In the genomic region with DNA sequence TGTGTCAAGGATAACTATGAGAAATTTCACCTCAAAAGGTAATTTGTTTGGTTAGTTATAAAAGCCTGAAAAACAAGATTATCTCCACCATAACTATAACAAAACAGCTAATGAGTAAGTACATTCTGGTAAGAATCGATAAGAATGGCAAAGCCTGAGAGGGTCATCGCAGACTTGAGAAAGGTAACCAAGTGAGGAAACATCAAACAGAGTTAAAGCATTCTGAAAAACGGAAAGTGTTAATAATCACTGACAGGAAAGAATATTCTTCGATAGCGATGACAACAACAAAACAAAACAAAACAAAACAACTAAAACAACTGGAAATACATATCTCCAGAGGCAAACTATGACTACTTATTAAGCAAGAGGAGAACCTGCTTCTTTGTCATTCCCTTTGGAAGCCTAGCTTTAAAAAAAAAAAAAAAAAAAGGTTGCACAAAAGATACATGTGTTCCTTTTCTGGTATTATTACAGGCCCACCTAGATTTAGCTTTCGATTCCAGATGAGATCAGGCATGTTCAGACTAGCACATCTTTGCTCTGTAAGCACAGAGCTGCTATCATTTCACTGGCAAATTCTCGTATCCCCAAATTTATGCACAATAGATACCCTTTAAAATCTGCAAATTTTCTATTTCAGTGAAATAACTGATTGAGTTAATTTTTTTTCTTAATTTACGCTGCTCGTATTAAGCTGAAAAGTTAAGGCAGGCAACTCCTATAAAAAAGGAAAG, we compare ENCODE assay signal across 8 cellular contexts.
DNase-seq lines count a peak whose midpoint lies in the region; ATAC-seq, FAIRE-seq and TF ChIP-seq lines count a peak whose summit lies in the region.
"Had no signal": no experiment of that assay in that cellular context is flagged by ENCODE, and none has a peak within 500 bp of the region (broad histone marks: within the 10 kb centered on the region; RNA-seq: fewer than 3 reads in every experiment).

No MANE protein-coding gene starts in this region.

- CTCF ChIA-PET in GM12878 (lab: Yijun Ruan, JAX), result interaction anchor here (1.0 to 1.4 kb wide), 3 partner anchors 9 to 158 kb away, joined by 3 to 4 read pairs (median 3); no protein-coding TSS in a partner anchor

- peak overlapping the region; percentile 73 for H3K9ac ChIP-seq in GM12878 (ENCODE audit: control insufficient read depth, insufficient read depth, low read length)

- no peak for DNase-seq in GM12878 (ENCODE audit: low read depth, low spot score)
- DNase-seq in substantia nigra (lab: John Stamatoyannopoulos, UW), result peak in 1 of 49 donors; percentile 36
- DNase-seq in stimulated activated CD4-positive, alpha-beta T cell treated with anti-CD3 and anti-CD28 coated beads, Interleukin-2, amount 100 ng/mL, for 24 hours, result no peak

- no peaks in the 10 kb centered on the region for H4K20me1 ChIP-seq in GM12878 (ENCODE audit: control insufficient read depth, insufficient read depth)

- FAIRE-seq in GM12878 (lab: Jason Lieb, UNC), result no peak

- ATAC-seq in GM19328 (IDR thresholded peaks at IDR 0.05; ENCODE audit: unreplicated experiment), result peak; percentile 44
- ATAC-seq in HG03354 (IDR thresholded peaks at IDR 0.05; ENCODE audit: poor library complexity, severe bottlenecking, unreplicated experiment), result peak; percentile 40
- peak; percentile 58 for ATAC-seq in GM12878
- no peak for ATAC-seq in GM21825 (IDR thresholded peaks at IDR 0.05; ENCODE audit: unreplicated experiment)
- ATAC-seq in GM21786 (IDR thresholded peaks at IDR 0.05; ENCODE audit: unreplicated experiment), result no peak
- ATAC-seq: natural killer cell treated with Interleukin-12 subunit alpha and Interleukin-12 subunit beta and Interleukin-15 and Interleukin-18, amount 100 ng/mL, for 72 hours had no signal

- no peaks in the 10 kb centered on the region for H3K36me3 ChIP-seq in GM12878 (ENCODE audit: control insufficient read depth in 2 of 2, insufficient read depth in 2 of 2, low read length in 1 of 2)

- no peak for TF ChIP-seq RAD21 in GM12878 (IDR thresholded peaks at IDR 0.05; ENCODE audit: insufficient read depth, low read depth, low read length)

- SMC1A ChIA-PET in GM12878 (lab: Charles Lee; ENCODE audit: uncharacterized antibody, unreplicated experiment), result interaction anchor here (0.6 to 2.4 kb wide), 6 partner anchors 9 to 28 kb away, joined by 3 to 13 read pairs (median 4); no protein-coding TSS in a partner anchor

- no peaks in the 10 kb centered on the region for H3K9me3 ChIP-seq in GM12878 (replicated peaks; ENCODE audit: control insufficient read depth, insufficient read depth, low read length)

- TF ChIP-seq POLR2A in GM12878 (IDR thresholded peaks at IDR 0.05; ENCODE audit: low read depth, low read length), result no peak

- H3K27ac ChIP-seq in GM12878 (ENCODE audit: control insufficient read depth, insufficient read depth) (peak overlapping the region; percentile 93), substantia nigra (ENCODE audit: low read depth, low read length, poor library complexity, severe bottlenecking) (peak overlapping the region; percentile 82)

- no peaks in the 10 kb centered on the region for H3K27me3 ChIP-seq in GM12878 (replicated peaks in 1 of 2; ENCODE audit: control insufficient read depth in 2 of 2, insufficient read depth in 2 of 2, low read length in 1 of 2)

- WGBS in GM12878 (ENCODE audit: insufficient coverage, insufficient replicate concordance, low lambda C conversion rate, missing lambda C conversion rate), result 1% methylated on average over 9 of the region's 9 CpGs

- no peak for TF ChIP-seq CTCF in GM12878 (IDR thresholded peaks at IDR 0.05 in 2 of 3, conservative IDR thresholded peaks at IDR 0.05 in 1 of 3; ENCODE audit: control insufficient read depth in 2 of 3, extremely low read depth in 1 of 3, insufficient read depth in 1 of 3, low read depth in 3 of 3, low read length in 3 of 3)

- intact Hi-C loops in GM12878 (cut with micrococcal nuclease; ENCODE audit: unreplicated experiment), result loop anchor here (10.0 kb wide), 1 partner anchor 705 kb away; a partner anchor contains a TSS

- H3K4me3 ChIP-seq in GM12878, result peak overlapping the region; percentile 56

- peaks cover 5% of the 10 kb centered on the region; the same call in 1 of the 2 replicates for H3K4me1 ChIP-seq in GM12878 (ENCODE audit: control insufficient read depth, insufficient read depth, low read length)

- RAD21 ChIA-PET in GM12878 (lab: Charles Lee; ENCODE audit: unreplicated experiment), result interaction anchor here (2.3 kb wide), 1 partner anchor 31 kb away, joined by 6 read pairs; no protein-coding TSS in a partner anchor

- TF ChIP-seq EP300 in GM12878 (IDR thresholded peaks at IDR 0.05; ENCODE audit: borderline replicate concordance in 1 of 2, control insufficient read depth in 1 of 2, low read depth in 2 of 2, low read length in 2 of 2), result no peak

- peak overlapping the region; percentile 88 for H3K4me2 ChIP-seq in GM12878 (ENCODE audit: control insufficient read depth, insufficient read depth)

- H2AFZ ChIP-seq in GM12878 (ENCODE audit: control insufficient read depth, low read depth, low read length), result peak overlapping the region; percentile 49

- in situ Hi-C loops in GM12878 (cut with MboI), result no loop called here

- TSS peak; percentile 59 for BruUV-seq in GM12878 (replicated peaks; lab: Mats Ljungman, UMichigan)

- POLR2A ChIA-PET in GM12878 (lab: Charles Lee), result interaction anchor here (0.6 kb wide), 1 partner anchor 80 kb away, joined by 5 read pairs; no protein-coding TSS in a partner anchor

- peaks cover 71% of the 10 kb centered on the region for H3K79me2 ChIP-seq in GM12878 (ENCODE audit: control insufficient read depth, insufficient read depth, low read length)

TF ChIP-seq in GM12878, 131 proteins besides CTCF, POLR2A, EP300 and RAD21:
- TF ChIP-seq ZNF384 (IDR thresholded peaks at IDR 0.05; ENCODE audit: borderline replicate concordance, low read depth, low read length) (0 out of 2 replicates have a peak, but pooled peaks have one; percentile 35), HCFC1 (IDR thresholded peaks at IDR 0.05; ENCODE audit: low read length) (no peak), HDGF (IDR thresholded peaks at IDR 0.05) (no peak), ZZZ3 (IDR thresholded peaks at IDR 0.05; ENCODE audit: control insufficient read depth, insufficient read length, low read depth) (no peak), RUNX3 (IDR thresholded peaks at IDR 0.05; ENCODE audit: low read length) (no peak), ASH2L (IDR thresholded peaks at IDR 0.05; ENCODE audit: borderline replicate concordance, low read depth) (peak; percentile 52; the same call in 1 of the 2 replicates)
- TF ChIP-seq, protein P1, sequence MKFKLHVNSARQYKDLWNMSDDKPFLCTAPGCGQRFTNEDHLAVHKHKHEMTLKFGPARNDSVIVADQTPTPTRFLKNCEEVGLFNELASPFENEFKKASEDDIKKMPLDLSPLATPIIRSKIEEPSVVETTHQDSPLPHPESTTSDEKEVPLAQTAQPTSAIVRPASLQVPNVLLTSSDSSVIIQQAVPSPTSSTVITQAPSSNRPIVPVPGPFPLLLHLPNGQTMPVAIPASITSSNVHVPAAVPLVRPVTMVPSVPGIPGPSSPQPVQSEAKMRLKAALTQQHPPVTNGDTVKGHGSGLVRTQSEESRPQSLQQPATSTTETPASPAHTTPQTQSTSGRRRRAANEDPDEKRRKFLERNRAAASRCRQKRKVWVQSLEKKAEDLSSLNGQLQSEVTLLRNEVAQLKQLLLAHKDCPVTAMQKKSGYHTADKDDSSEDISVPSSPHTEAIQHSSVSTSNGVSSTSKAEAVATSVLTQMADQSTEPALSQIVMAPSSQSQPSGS (IDR thresholded peaks at IDR 0.05; ENCODE audit: low read length), result peak; percentile 1; the same call in 1 of the 2 replicates
- TF ChIP-seq, protein P2, sequence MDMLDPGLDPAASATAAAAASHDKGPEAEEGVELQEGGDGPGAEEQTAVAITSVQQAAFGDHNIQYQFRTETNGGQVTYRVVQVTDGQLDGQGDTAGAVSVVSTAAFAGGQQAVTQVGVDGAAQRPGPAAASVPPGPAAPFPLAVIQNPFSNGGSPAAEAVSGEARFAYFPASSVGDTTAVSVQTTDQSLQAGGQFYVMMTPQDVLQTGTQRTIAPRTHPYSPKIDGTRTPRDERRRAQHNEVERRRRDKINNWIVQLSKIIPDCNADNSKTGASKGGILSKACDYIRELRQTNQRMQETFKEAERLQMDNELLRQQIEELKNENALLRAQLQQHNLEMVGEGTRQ (IDR thresholded peaks at IDR 0.05; ENCODE audit: borderline replicate concordance, low read depth, low read length), result no peak
TF ChIP-seq in GM12878: peak in this region for 3.

Comparison
In these comparisons a context has a peak if more than half of its experiments do, and no peak if none do; other contexts are left out.
1. ATAC-seq: peak in GM19328 (single experiment), HG03354 (single experiment) and GM12878 (single experiment); none in GM21825 (single experiment) and GM21786 (single experiment).